1 cellular context compared by ENCODE assay signal in the genomic region with DNA sequence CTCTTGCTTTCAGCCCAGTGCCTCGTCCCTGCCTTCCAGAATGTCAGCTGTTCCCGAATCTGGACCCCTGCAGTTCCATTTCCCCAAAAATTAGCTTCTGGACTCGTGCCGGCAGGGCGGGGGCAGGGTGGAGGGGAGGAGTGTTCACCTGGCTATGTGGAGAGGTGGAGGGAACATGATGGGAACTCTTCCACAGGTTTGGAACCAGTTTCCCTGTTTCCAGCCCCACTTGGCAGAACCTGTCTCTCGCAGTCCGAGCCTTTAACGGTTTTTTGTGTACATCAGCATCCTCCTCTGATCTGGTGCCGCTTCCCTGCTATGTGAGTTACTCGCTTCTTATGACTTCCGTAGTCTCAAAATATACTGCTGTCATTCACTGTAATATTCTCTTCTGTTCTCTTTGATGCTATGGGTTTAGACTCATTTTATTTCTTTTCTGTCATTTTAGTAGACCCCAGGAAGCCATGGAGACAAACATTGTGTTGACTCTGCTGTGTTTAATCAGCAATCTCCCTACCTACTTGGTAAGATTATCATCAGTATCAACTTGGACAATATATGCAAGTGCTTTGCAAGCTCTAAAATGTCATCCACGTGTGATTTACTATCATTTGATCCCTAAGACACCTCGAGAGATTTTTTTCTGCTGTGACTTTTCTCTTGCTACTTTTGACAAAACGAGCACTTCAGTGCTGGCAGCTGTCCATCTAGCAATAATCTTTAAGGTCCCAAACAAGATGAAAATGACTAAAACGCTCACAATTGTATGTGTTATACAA.
TF ChIP-seq lines count a peak whose summit lies in the region.

No MANE protein-coding gene starts in this region.

TF ChIP-seq in GM23338, 12 proteins besides CTCF, POLR2A, EP300 and RAD21 (continued from another document):
- TF ChIP-seq, protein P1, sequence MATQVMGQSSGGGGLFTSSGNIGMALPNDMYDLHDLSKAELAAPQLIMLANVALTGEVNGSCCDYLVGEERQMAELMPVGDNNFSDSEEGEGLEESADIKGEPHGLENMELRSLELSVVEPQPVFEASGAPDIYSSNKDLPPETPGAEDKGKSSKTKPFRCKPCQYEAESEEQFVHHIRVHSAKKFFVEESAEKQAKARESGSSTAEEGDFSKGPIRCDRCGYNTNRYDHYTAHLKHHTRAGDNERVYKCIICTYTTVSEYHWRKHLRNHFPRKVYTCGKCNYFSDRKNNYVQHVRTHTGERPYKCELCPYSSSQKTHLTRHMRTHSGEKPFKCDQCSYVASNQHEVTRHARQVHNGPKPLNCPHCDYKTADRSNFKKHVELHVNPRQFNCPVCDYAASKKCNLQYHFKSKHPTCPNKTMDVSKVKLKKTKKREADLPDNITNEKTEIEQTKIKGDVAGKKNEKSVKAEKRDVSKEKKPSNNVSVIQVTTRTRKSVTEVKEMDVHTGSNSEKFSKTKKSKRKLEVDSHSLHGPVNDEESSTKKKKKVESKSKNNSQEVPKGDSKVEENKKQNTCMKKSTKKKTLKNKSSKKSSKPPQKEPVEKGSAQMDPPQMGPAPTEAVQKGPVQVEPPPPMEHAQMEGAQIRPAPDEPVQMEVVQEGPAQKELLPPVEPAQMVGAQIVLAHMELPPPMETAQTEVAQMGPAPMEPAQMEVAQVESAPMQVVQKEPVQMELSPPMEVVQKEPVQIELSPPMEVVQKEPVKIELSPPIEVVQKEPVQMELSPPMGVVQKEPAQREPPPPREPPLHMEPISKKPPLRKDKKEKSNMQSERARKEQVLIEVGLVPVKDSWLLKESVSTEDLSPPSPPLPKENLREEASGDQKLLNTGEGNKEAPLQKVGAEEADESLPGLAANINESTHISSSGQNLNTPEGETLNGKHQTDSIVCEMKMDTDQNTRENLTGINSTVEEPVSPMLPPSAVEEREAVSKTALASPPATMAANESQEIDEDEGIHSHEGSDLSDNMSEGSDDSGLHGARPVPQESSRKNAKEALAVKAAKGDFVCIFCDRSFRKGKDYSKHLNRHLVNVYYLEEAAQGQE (IDR thresholded peaks at IDR 0.05; ENCODE audit: unreplicated experiment), result no peak
- no peak for TF ChIP-seq STAT1 (IDR thresholded peaks at IDR 0.05; ENCODE audit: unreplicated experiment)
- TF ChIP-seq EZH2phosphoT487 (IDR thresholded peaks at IDR 0.05; ENCODE audit: unreplicated experiment), result no peak
- no peak for TF ChIP-seq EZH2 (IDR thresholded peaks at IDR 0.05; ENCODE audit: low read depth, unreplicated experiment)
- TF ChIP-seq ZNF114 (CRISPR knock-in tag; IDR thresholded peaks at IDR 0.05), result no peak
- TF ChIP-seq, protein P2, sequence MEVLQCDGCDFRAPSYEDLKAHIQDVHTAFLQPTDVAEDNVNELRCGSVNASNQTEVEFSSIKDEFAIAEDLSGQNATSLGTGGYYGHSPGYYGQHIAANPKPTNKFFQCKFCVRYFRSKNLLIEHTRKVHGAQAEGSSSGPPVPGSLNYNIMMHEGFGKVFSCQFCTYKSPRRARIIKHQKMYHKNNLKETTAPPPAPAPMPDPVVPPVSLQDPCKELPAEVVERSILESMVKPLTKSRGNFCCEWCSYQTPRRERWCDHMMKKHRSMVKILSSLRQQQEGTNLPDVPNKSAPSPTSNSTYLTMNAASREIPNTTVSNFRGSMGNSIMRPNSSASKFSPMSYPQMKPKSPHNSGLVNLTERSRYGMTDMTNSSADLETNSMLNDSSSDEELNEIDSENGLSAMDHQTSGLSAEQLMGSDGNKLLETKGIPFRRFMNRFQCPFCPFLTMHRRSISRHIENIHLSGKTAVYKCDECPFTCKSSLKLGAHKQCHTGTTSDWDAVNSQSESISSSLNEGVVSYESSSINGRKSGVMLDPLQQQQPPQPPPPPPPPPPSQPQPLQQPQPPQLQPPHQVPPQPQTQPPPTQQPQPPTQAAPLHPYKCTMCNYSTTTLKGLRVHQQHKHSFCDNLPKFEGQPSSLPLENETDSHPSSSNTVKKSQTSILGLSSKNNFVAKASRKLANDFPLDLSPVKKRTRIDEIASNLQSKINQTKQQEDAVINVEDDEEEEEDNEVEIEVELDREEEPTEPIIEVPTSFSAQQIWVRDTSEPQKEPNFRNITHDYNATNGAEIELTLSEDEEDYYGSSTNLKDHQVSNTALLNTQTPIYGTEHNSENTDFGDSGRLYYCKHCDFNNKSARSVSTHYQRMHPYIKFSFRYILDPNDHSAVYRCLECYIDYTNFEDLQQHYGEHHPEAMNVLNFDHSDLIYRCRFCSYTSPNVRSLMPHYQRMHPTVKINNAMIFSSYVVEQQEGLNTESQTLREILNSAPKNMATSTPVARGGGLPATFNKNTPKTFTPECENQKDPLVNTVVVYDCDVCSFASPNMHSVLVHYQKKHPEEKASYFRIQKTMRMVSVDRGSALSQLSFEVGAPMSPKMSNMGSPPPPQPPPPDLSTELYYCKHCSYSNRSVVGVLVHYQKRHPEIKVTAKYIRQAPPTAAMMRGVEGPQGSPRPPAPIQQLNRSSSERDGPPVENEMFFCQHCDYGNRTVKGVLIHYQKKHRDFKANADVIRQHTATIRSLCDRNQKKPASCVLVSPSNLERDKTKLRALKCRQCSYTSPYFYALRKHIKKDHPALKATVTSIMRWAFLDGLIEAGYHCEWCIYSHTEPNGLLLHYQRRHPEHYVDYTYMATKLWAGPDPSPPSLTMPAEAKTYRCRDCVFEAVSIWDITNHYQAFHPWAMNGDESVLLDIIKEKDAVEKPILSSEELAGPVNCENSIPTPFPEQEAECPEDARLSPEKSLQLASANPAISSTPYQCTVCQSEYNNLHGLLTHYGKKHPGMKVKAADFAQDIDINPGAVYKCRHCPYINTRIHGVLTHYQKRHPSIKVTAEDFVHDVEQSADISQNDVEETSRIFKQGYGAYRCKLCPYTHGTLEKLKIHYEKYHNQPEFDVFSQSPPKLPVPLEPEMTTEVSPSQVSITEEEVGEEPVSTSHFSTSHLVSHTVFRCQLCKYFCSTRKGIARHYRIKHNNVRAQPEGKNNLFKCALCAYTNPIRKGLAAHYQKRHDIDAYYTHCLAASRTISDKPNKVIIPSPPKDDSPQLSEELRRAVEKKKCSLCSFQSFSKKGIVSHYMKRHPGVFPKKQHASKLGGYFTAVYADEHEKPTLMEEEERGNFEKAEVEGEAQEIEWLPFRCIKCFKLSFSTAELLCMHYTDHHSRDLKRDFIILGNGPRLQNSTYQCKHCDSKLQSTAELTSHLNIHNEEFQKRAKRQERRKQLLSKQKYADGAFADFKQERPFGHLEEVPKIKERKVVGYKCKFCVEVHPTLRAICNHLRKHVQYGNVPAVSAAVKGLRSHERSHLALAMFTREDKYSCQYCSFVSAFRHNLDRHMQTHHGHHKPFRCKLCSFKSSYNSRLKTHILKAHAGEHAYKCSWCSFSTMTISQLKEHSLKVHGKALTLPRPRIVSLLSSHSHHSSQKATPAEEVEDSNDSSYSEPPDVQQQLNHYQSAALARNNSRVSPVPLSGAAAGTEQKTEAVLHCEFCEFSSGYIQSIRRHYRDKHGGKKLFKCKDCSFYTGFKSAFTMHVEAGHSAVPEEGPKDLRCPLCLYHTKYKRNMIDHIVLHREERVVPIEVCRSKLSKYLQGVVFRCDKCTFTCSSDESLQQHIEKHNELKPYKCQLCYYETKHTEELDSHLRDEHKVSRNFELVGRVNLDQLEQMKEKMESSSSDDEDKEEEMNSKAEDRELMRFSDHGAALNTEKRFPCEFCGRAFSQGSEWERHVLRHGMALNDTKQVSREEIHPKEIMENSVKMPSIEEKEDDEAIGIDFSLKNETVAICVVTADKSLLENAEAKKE (CRISPR knock-in tag; IDR thresholded peaks at IDR 0.05), result no peak
- no peak for TF ChIP-seq POLR2AphosphoS5 (IDR thresholded peaks at IDR 0.05; ENCODE audit: low read depth)
